ENCODE assay signal across 18 cellular contexts in genomic region chr16:10994571-10994970, GRCh38. TPM values are rescaled to one million over a fixed set of nuclear protein-coding genes. Genes with fewer than 3 reads are reported as not detected.
DNase-seq lines count a peak whose midpoint lies in the region; ATAC-seq and TF ChIP-seq lines count a peak whose summit lies in the region.
"Had no signal": no experiment of that assay in that cellular context is flagged by ENCODE, and none has a peak within 500 bp of the region (broad histone marks: within the 10 kb centered on the region; RNA-seq: fewer than 3 reads in every experiment).

No MANE protein-coding gene starts in this region.

- no TSS peak for BruUV-seq in IMR-90 (replicated peaks; lab: Mats Ljungman, UMichigan)

- no peaks in the 10 kb centered on the region for H3K27me3 Mint-ChIP-seq in activated T-cell treated with anti-CD3 and anti-CD28 coated beads, Interleukin-2, amount 50 U/mL, for 24 hours
- H3K27me3 Mint-ChIP-seq in activated T-cell treated with anti-CD3 and anti-CD28 coated beads, Interleukin-2, amount 50 U/mL, for 4 hours (ENCODE audit: low read depth) = no peaks in the 10 kb centered on the region
- peaks cover 3% of the 10 kb centered on the region for H3K27me3 Mint-ChIP-seq in glutamatergic neuron (ENCODE audit: unreplicated experiment)
- H3K27me3 Mint-ChIP-seq in stimulated activated memory B cell treated with anti-CD40 and anti-IgM and Interleukin-4, amounts not matched to agents 10 μg/mL and 1 μg/mL and 100 μg/mL, for 72 hours = no peaks in the 10 kb centered on the region
- H3K27me3 Mint-ChIP-seq: CD4-positive, alpha-beta memory T cell had no signal

- H3K27ac Mint-ChIP-seq in activated T-cell treated with anti-CD3 and anti-CD28 coated beads, Interleukin-2, amount 50 U/mL, for 24 hours = peak overlapping the region; percentile 4
- H3K27ac Mint-ChIP-seq in glutamatergic neuron (ENCODE audit: unreplicated experiment) = no peak overlapping the region
- peak overlapping the region; percentile 77 for H3K27ac Mint-ChIP-seq in stimulated activated memory B cell treated with anti-CD40 and anti-IgM and Interleukin-4, amounts not matched to agents 10 μg/mL and 1 μg/mL and 100 μg/mL, for 72 hours
- H3K27ac Mint-ChIP-seq: GM23338 had no signal

- H4K91ac ChIP-seq in IMR-90 (ENCODE audit: insufficient read depth, low read depth, low read length) = peak overlapping the region; percentile 100

- no peak overlapping the region for H3K18ac ChIP-seq in IMR-90 (ENCODE audit: low read depth, low read length)

- H3K9ac ChIP-seq in IMR-90 (ENCODE audit: low read depth, low read length) = no peak overlapping the region
- H3K9ac ChIP-seq: BLaER1 had no signal

- no peak overlapping the region for H2AK9ac ChIP-seq in IMR-90 (replicated peaks; ENCODE audit: low read depth, low read length, poor library complexity)

- dilution Hi-C loops in IMR-90 (cut with HindIII; ENCODE audit: low sequenced_read_pairs, unreplicated experiment) = no loop called here

- peak overlapping the region; percentile 93; the same call in 1 of the 3 replicates for H2BK15ac ChIP-seq in IMR-90 (ENCODE audit: low read depth, low read length)

- no peak for ATAC-seq in activated T-cell treated with anti-CD3 and anti-CD28 coated beads, Interleukin-2, amount 50 U/mL, for 4 hours
- ATAC-seq in IMR-90 (ENCODE audit: low read depth) = no peak
- ATAC-seq in stimulated activated memory B cell treated with anti-CD40 and anti-IgM and Interleukin-4, amounts not matched to agents 10 μg/mL and 1 μg/mL and 100 μg/mL, for 72 hours = no peak
- ATAC-seq in HG03175 (IDR thresholded peaks at IDR 0.05; ENCODE audit: unreplicated experiment) = no peak
- ATAC-seq in GM21367 (IDR thresholded peaks at IDR 0.05; ENCODE audit: unreplicated experiment) = no peak
- ATAC-seq: GM23338 had no signal

- H3K27me3 ChIP-seq in IMR-90 (ENCODE audit: control insufficient read depth, insufficient read depth, low read length) = no peaks in the 10 kb centered on the region
- H3K27me3 ChIP-seq: BLaER1 had no signal

- DNase-seq in activated T-cell treated with anti-CD3 and anti-CD28 coated beads, Interleukin-2, amount 50 U/mL, for 24 hours = no peak
- no peak for DNase-seq in activated T-cell treated with anti-CD3 and anti-CD28 coated beads, Interleukin-2, amount 50 U/mL, for 4 hours
- DNase-seq in IMR-90 = no peak
- no peak for DNase-seq in glutamatergic neuron
- DNase-seq in LoVo (ENCODE audit: low spot score) = no peak
- DNase-seq: 8988T; CD4-positive, alpha-beta memory T cell; DMS153; DMS79; GDM1; HCEC 1CT; HFFc6 had no signal

- TF ChIP-seq CTCF in IMR-90 (conservative IDR thresholded peaks at IDR 0.05; ENCODE audit: low read depth, low read length) = no peak
- no peak for TF ChIP-seq CTCF in glutamatergic neuron (IDR thresholded peaks at IDR 0.05; ENCODE audit: partially characterized antibody, unreplicated experiment)

- H3K4me3 Mint-ChIP-seq in activated T-cell treated with anti-CD3 and anti-CD28 coated beads, Interleukin-2, amount 50 U/mL, for 24 hours = no peak overlapping the region
- H3K4me3 Mint-ChIP-seq in activated T-cell treated with anti-CD3 and anti-CD28 coated beads, Interleukin-2, amount 50 U/mL, for 4 hours = no peak overlapping the region
- H3K4me3 Mint-ChIP-seq in glutamatergic neuron (ENCODE audit: unreplicated experiment) = peak overlapping the region; percentile 50
- H3K4me3 Mint-ChIP-seq in stimulated activated memory B cell treated with anti-CD40 and anti-IgM and Interleukin-4, amounts not matched to agents 10 μg/mL and 1 μg/mL and 100 μg/mL, for 72 hours = no peak overlapping the region
- H3K4me3 Mint-ChIP-seq: CD14-positive monocyte; CD4-positive, alpha-beta memory T cell; GM23338; HFFc6 had no signal

- H3K9me1 ChIP-seq in IMR-90 (ENCODE audit: insufficient read depth, low read length) = peaks cover 41% of the 10 kb centered on the region

- H2AFZ ChIP-seq in IMR-90 (replicated peaks; ENCODE audit: low read length, poor library complexity) = no peak overlapping the region
- H2AFZ ChIP-seq: GM23338 had no signal

- no peak overlapping the region for H3K23ac ChIP-seq in IMR-90 (ENCODE audit: low read depth, low read length)

- peaks cover 88% of the 10 kb centered on the region for H3K36me3 Mint-ChIP-seq in activated T-cell treated with anti-CD3 and anti-CD28 coated beads, Interleukin-2, amount 50 U/mL, for 24 hours (ENCODE audit: low read depth)
- peaks cover 63% of the 10 kb centered on the region for H3K36me3 Mint-ChIP-seq in activated T-cell treated with anti-CD3 and anti-CD28 coated beads, Interleukin-2, amount 50 U/mL, for 4 hours (ENCODE audit: insufficient read depth)
- peaks cover 19% of the 10 kb centered on the region for H3K36me3 Mint-ChIP-seq in glutamatergic neuron (ENCODE audit: unreplicated experiment)
- peaks cover 90% of the 10 kb centered on the region for H3K36me3 Mint-ChIP-seq in stimulated activated memory B cell treated with anti-CD40 and anti-IgM and Interleukin-4, amounts not matched to agents 10 μg/mL and 1 μg/mL and 100 μg/mL, for 72 hours

- peak overlapping the region in 1 of 2 experiments; percentile 15; a peak in 1 of 4 replicates for H4K8ac ChIP-seq in IMR-90 (ENCODE audit: low read depth in 2 of 2, low read length in 2 of 2)

- H2BK120ac ChIP-seq in IMR-90 (ENCODE audit: low read depth, low read length) = peak overlapping the region; percentile 99; the same call in 1 of the 2 replicates

- no peak overlapping the region for H3K4me3 ChIP-seq in IMR-90 (ENCODE audit: insufficient read depth, low read depth, low read length)
- H3K4me3 ChIP-seq: BLaER1, GM23338 had no signal

- intact Hi-C loops in IMR-90 (cut with micrococcal nuclease) = loop anchor here (5.0 kb wide), 1 partner anchor 108 kb away; no protein-coding TSS in a partner anchor

- H4K20me1 ChIP-seq in IMR-90 (ENCODE audit: insufficient read depth, low read length) = peaks cover 6% of the 10 kb centered on the region
- H4K20me1 ChIP-seq: BLaER1 had no signal

- WGBS in IMR-90 (ENCODE audit: extremely low coverage in 2 of 2, insufficient read length in 1 of 2), 2 experiments = no CpG with 5 or more reads among the region's 6 CpGs

- H4K5ac ChIP-seq in IMR-90 (ENCODE audit: low read depth, low read length) = 0 out of 2 replicates have a peak overlapping the region, but pooled peaks have one; percentile 14

- peak overlapping the region; percentile 98; the same call in 1 of the 2 replicates for H3K14ac ChIP-seq in IMR-90 (replicated peaks; ENCODE audit: low read depth, low read length)

- H3K4ac ChIP-seq in IMR-90 (ENCODE audit: low read depth, low read length) = peak overlapping the region; percentile 99

- H2BK5ac ChIP-seq in IMR-90 (ENCODE audit: low read depth, low read length, poor library complexity, severe bottlenecking) = no peak overlapping the region

- H3K27ac ChIP-seq in IMR-90 (ENCODE audit: insufficient read depth, low read length) = no peak overlapping the region
- H3K27ac ChIP-seq: BLaER1 had no signal

- in situ Hi-C loops in IMR-90 (cut with MboI; ENCODE audit: low sequenced_read_pairs) = no loop called here

- H3K9me3 ChIP-seq in IMR-90 (ENCODE audit: control insufficient read depth, insufficient read depth, low read length) = no peaks in the 10 kb centered on the region
- H3K9me3 ChIP-seq: BLaER1 had no signal

- POLR2A ChIA-PET in IMR-90 (lab: Charles Lee; ENCODE audit: unreplicated experiment) = no interaction called here

- peaks cover 14% of the 10 kb centered on the region for H3K36me3 ChIP-seq in IMR-90 (ENCODE audit: control insufficient read depth, insufficient read depth, low read length)

- TF ChIP-seq RAD21 in IMR-90 (IDR thresholded peaks at IDR 0.05; ENCODE audit: low read length) = no peak

- H2BK20ac ChIP-seq in IMR-90 (ENCODE audit: low read depth, low read length) = peak overlapping the region; percentile 47; the same call in 1 of the 2 replicates

- CTCF ChIA-PET in IMR-90 (lab: Yijun Ruan, JAX) = interaction anchor here (0.6 to 0.7 kb wide), 2 partner anchors 362 to 1986 kb away, joined by 3 to 5 read pairs; no protein-coding TSS in a partner anchor

- H3K4me2 ChIP-seq in IMR-90 (ENCODE audit: low read depth, low read length) = no peak overlapping the region
- H3K4me2 ChIP-seq: BLaER1, GM23338 had no signal

- TF ChIP-seq POLR2A in IMR-90 (IDR thresholded peaks at IDR 0.05; ENCODE audit: low read depth, low read length) = no peak

- H3K4me1 Mint-ChIP-seq in activated T-cell treated with anti-CD3 and anti-CD28 coated beads, Interleukin-2, amount 50 U/mL, for 24 hours (ENCODE audit: low read depth) = peaks cover 58% of the 10 kb centered on the region
- H3K4me1 Mint-ChIP-seq in activated T-cell treated with anti-CD3 and anti-CD28 coated beads, Interleukin-2, amount 50 U/mL, for 4 hours (ENCODE audit: low read depth) = peaks cover 30% of the 10 kb centered on the region
- peaks cover 33% of the 10 kb centered on the region for H3K4me1 Mint-ChIP-seq in glutamatergic neuron (ENCODE audit: low read depth, unreplicated experiment)
- H3K4me1 Mint-ChIP-seq in stimulated activated memory B cell treated with anti-CD40 and anti-IgM and Interleukin-4, amounts not matched to agents 10 μg/mL and 1 μg/mL and 100 μg/mL, for 72 hours = peaks cover 77% of the 10 kb centered on the region

- no peaks in the 10 kb centered on the region for H3K9me3 Mint-ChIP-seq in activated T-cell treated with anti-CD3 and anti-CD28 coated beads, Interleukin-2, amount 50 U/mL, for 24 hours
- no peaks in the 10 kb centered on the region for H3K9me3 Mint-ChIP-seq in activated T-cell treated with anti-CD3 and anti-CD28 coated beads, Interleukin-2, amount 50 U/mL, for 4 hours
- H3K9me3 Mint-ChIP-seq in glutamatergic neuron (ENCODE audit: unreplicated experiment) = peaks cover 12% of the 10 kb centered on the region
- peaks cover 4% of the 10 kb centered on the region for H3K9me3 Mint-ChIP-seq in stimulated activated memory B cell treated with anti-CD40 and anti-IgM and Interleukin-4, amounts not matched to agents 10 μg/mL and 1 μg/mL and 100 μg/mL, for 72 hours
- H3K9me3 Mint-ChIP-seq: CD14-positive monocyte; CD4-positive, alpha-beta memory T cell; GM23338; HFFc6 had no signal

- H3K4me1 ChIP-seq in IMR-90 (ENCODE audit: control insufficient read depth, insufficient read depth, low read length) = peaks cover 30% of the 10 kb centered on the region
- H3K4me1 ChIP-seq: BLaER1 had no signal

- H3K79me1 ChIP-seq in IMR-90 (ENCODE audit: low read depth in 1 of 2, low read length in 2 of 2) = peaks cover 18 to 50% of the 10 kb centered on the region in 2 experiments

- no peak overlapping the region for H3K56ac ChIP-seq in IMR-90 (ENCODE audit: extremely low read depth, insufficient read depth, low read length)

- peak overlapping the region; percentile 98; the same call in 1 of the 2 replicates for H2AK5ac ChIP-seq in IMR-90 (ENCODE audit: low read depth, low read length)

RNA-seq across cellular contexts. Expression of gene CLEC16A, which starts 50.2 kb away (rescaled TPM):
- total RNA-seq in activated T-cell treated with anti-CD3 and anti-CD28 coated beads, Interleukin-2, amount 50 U/mL, for 4 hours = 10 to 100 TPM; 25.2 to 26.4 (median 26.3) TPM
- 16.5 and 18.3 TPM in 2 replicates for total RNA-seq in IMR-90 (2012; rRNA removed)
- 15.4 and 15.9 TPM in 2 replicates for polyA plus RNA-seq in IMR-90 (2012; rRNA removed)
- polyA plus RNA-seq in IMR-90 (2012; cell fraction: cytosol; rRNA removed) = 11.0 and 13.5 TPM in 2 replicates
- 22.9 and 31.5 TPM in 2 replicates for polyA plus RNA-seq in IMR-90 (2012; cell fraction: nucleus; rRNA removed; ENCODE audit: low replicate concordance)
- 43.0 TPM for total RNA-seq in glutamatergic neuron (ENCODE audit: unreplicated experiment)

RNA-seq across cellular contexts. Expression of gene DEXI, which starts 52.3 kb away (rescaled TPM):
- total RNA-seq in activated T-cell treated with anti-CD3 and anti-CD28 coated beads, Interleukin-2, amount 50 U/mL, for 4 hours = 10 to 100 TPM; 27.0 to 30.2 (median 29.5) TPM
- 43.7 and 44.4 TPM in 2 replicates for total RNA-seq in IMR-90 (2012; rRNA removed)
- 62.5 and 63.6 TPM in 2 replicates for polyA plus RNA-seq in IMR-90 (2012; rRNA removed)
- 73.1 and 112 TPM in 2 replicates for polyA plus RNA-seq in IMR-90 (2012; cell fraction: cytosol; rRNA removed)
- polyA plus RNA-seq in IMR-90 (2012; cell fraction: nucleus; rRNA removed; ENCODE audit: low replicate concordance) = 27.5 and 44.2 TPM in 2 replicates
- 37.3 TPM for total RNA-seq in glutamatergic neuron (ENCODE audit: unreplicated experiment)
